In genomic region chr12:115377230-115377629, GRCh38 we compare ENCODE assay signal across 15 cellular contexts.
DNase-seq lines count a peak whose midpoint lies in the region; ATAC-seq and TF ChIP-seq lines count a peak whose summit lies in the region.
"Had no signal": no experiment of that assay in that cellular context is flagged by ENCODE, and none has a peak within 500 bp of the region (broad histone marks: within the 10 kb centered on the region; RNA-seq: fewer than 3 reads in every experiment).

No MANE protein-coding gene starts in this region.

- H2BK15ac ChIP-seq in neuronal stem cell (ENCODE audit: low read length) = no peak overlapping the region

- H3K4me2 ChIP-seq in GM23338 = no peak overlapping the region
- H3K4me2 ChIP-seq in neuronal stem cell (ENCODE audit: insufficient read depth, low read length, poor library complexity, severe bottlenecking) = no peak overlapping the region
- H3K4me2 ChIP-seq: BLaER1 had no signal

- H3K27ac Mint-ChIP-seq in GM23338 = no peak overlapping the region
- H3K27ac Mint-ChIP-seq: CD4-positive, alpha-beta memory T cell had no signal

- H2AK5ac ChIP-seq in neuronal stem cell (ENCODE audit: low read depth, low read length) = no peak overlapping the region

- H3K9ac ChIP-seq in neuronal stem cell (ENCODE audit: low read depth, low read length, poor library complexity) = no peak overlapping the region
- H3K9ac ChIP-seq: BLaER1 had no signal

- no peak overlapping the region for H2BK12ac ChIP-seq in neuronal stem cell (ENCODE audit: low read length)

- no peaks in the 10 kb centered on the region for H3K9me3 ChIP-seq in neuronal stem cell (replicated peaks in 1 of 2; ENCODE audit: control insufficient read depth in 2 of 2, insufficient read depth in 1 of 2, low read depth in 1 of 2, low read length in 2 of 2)
- H3K9me3 ChIP-seq: HAP-1 had no signal

- no peak overlapping the region for H4K91ac ChIP-seq in neuronal stem cell (ENCODE audit: low read depth, low read length, poor library complexity)

- peak overlapping the region; percentile 46 for H3K18ac ChIP-seq in neuronal stem cell (ENCODE audit: low read length)

- H3K36me3 Mint-ChIP-seq in GM23338 (ENCODE audit: low read depth) = no peaks in the 10 kb centered on the region
- H3K36me3 Mint-ChIP-seq: CD14-positive monocyte; CD4-positive, alpha-beta memory T cell had no signal

- H2AFZ ChIP-seq in GM23338 = 0 out of 2 replicates have a peak overlapping the region, but pooled peaks have one; percentile 47
- H2AFZ ChIP-seq in neuronal stem cell (ENCODE audit: low read length) = no peak overlapping the region

- DNase-seq in GM23338 (ENCODE audit: low spot score) (no peak), left kidney (ENCODE audit: low read depth, low spot score) (peak; percentile 47), neuronal stem cell (ENCODE audit: low spot score) (no peak), HEK293T (ENCODE audit: extremely low spot score) (no peak), T-helper 1 cell (no peak)
- no peak for DNase-seq in activated CD4-positive, alpha-beta T cell treated with anti-CD3 and anti-CD28 coated beads for 1 hour
- DNase-seq: 8988T; Calu3; CD4-positive, alpha-beta memory T cell; DMS79 treated with DMSO at 0.1 percent for 48 hours; GF-D8 had no signal

- no peaks in the 10 kb centered on the region for H4K20me1 ChIP-seq in GM23338 (replicated peaks; ENCODE audit: insufficient read depth)
- H4K20me1 ChIP-seq: BLaER1 had no signal

- H3K4me1 Mint-ChIP-seq in GM23338 = peaks cover 14% of the 10 kb centered on the region
- H3K4me1 Mint-ChIP-seq: CD4-positive, alpha-beta memory T cell had no signal

- H3F3A ChIP-seq in GM23338 (replicated peaks; ENCODE audit: low read depth) = no peaks in the 10 kb centered on the region

- H3K9me2 ChIP-seq in GM23338 (ENCODE audit: insufficient read depth) = peaks cover 4% of the 10 kb centered on the region; the same call in 1 of the 2 replicates

- peak overlapping the region; percentile 74 for H3K23ac ChIP-seq in neuronal stem cell (ENCODE audit: low read depth, low read length, poor library complexity)

- WGBS in neuronal stem cell (ENCODE audit: extremely low coverage in 2 of 2, insufficient read length in 2 of 2, insufficient replicate concordance in 1 of 2), 2 donors = no CpG with 5 or more reads among the region's 8 CpGs

- no peak overlapping the region for H3K4ac ChIP-seq in neuronal stem cell (ENCODE audit: low read length)

- ATAC-seq in GM23338 (no peak), GM18519 (IDR thresholded peaks at IDR 0.05; ENCODE audit: low FRiP score, unreplicated experiment) (no peak)

- CTCF ChIA-PET in HEK293T (lab: Yijun Ruan, JAX) = no interaction called here

- H3K9me3 Mint-ChIP-seq in GM23338 = peaks cover 2% of the 10 kb centered on the region; the same call in 1 of the 3 replicates

- H3K4me3 Mint-ChIP-seq in GM23338 = no peak overlapping the region
- H3K4me3 Mint-ChIP-seq: CD14-positive monocyte; CD4-positive, alpha-beta memory T cell had no signal

- H3K36me3 ChIP-seq in GM23338 (ENCODE audit: insufficient read depth) (no peaks in the 10 kb centered on the region), neuronal stem cell (replicated peaks in 1 of 2; ENCODE audit: control insufficient read depth in 2 of 2, insufficient read depth in 2 of 2, low read length in 2 of 2) (no peaks in the 10 kb centered on the region)
- H3K36me3 ChIP-seq: BLaER1, HAP-1 had no signal

- no peaks in the 10 kb centered on the region for H3K4me1 ChIP-seq in GM23338 (ENCODE audit: insufficient read depth)
- peaks cover 0 to 7% of the 10 kb centered on the region in 2 donors for H3K4me1 ChIP-seq in neuronal stem cell (ENCODE audit: control insufficient read depth in 2 of 2, insufficient read depth in 1 of 2, low read depth in 1 of 2, low read length in 2 of 2)
- H3K4me1 ChIP-seq: HAP-1 had no signal

- H2BK120ac ChIP-seq in neuronal stem cell (ENCODE audit: low read depth, low read length) = no peak overlapping the region

- POLR2A ChIA-PET in HEK293T (lab: Yijun Ruan, JAX) = no interaction called here

- H3K27me3 ChIP-seq in GM23338 (ENCODE audit: insufficient read depth) (no peaks in the 10 kb centered on the region), neuronal stem cell (ENCODE audit: control insufficient read depth in 3 of 3, insufficient read depth in 3 of 3, low read depth in 1 of 3, low read length in 3 of 3) (no peaks in the 10 kb centered on the region)
- H3K27me3 ChIP-seq: BLaER1 had no signal

- no peak overlapping the region for H4K8ac ChIP-seq in neuronal stem cell (ENCODE audit: low read depth, low read length)

- no peaks in the 10 kb centered on the region for H3K79me1 ChIP-seq in neuronal stem cell (ENCODE audit: low read depth, low read length)

- no peak overlapping the region for H2BK5ac ChIP-seq in neuronal stem cell (ENCODE audit: low read length)

- H3K79me2 ChIP-seq in GM23338 (replicated peaks; ENCODE audit: insufficient read depth) = no peaks in the 10 kb centered on the region

- no peak for TF ChIP-seq CTCF in GM23338 (conservative IDR thresholded peaks at IDR 0.05; ENCODE audit: low read depth in 2 of 2)

- H3K27ac ChIP-seq in GM23338 (ENCODE audit: low read depth) (no peak overlapping the region), neuronal stem cell (replicated peaks; ENCODE audit: low read length) (no peak overlapping the region)
- H3K27ac ChIP-seq: BLaER1 had no signal

- no peak overlapping the region for H3K4me3 ChIP-seq in GM23338
- H3K4me3 ChIP-seq in neuronal stem cell (ENCODE audit: low read length in 2 of 2) = no peak overlapping the region
- H3K4me3 ChIP-seq: BLaER1, HAP-1 had no signal

- H3K27me3 Mint-ChIP-seq in GM23338 (ENCODE audit: insufficient read depth, low read depth, poor library complexity) = peaks cover 4% of the 10 kb centered on the region
- H3K27me3 Mint-ChIP-seq: CD4-positive, alpha-beta memory T cell had no signal

- no peak overlapping the region for H3K14ac ChIP-seq in neuronal stem cell (ENCODE audit: low read length)

TF ChIP-seq in GM23338, 12 proteins besides CTCF, POLR2A, EP300 and RAD21 (continues in another document):
- no peak for TF ChIP-seq ZNF331 (CRISPR knock-in tag; IDR thresholded peaks at IDR 0.05; ENCODE audit: low read depth)

TF ChIP-seq in HEK293T, 16 proteins besides CTCF, POLR2A, EP300 and RAD21:
- TF ChIP-seq FOXA1 (IDR thresholded peaks at IDR 0.05) = no peak
- TF ChIP-seq PKNOX1 (IDR thresholded peaks at IDR 0.05) = no peak
- no peak for TF ChIP-seq SP1 (IDR thresholded peaks at IDR 0.05)
- no peak for TF ChIP-seq ZNF384 (IDR thresholded peaks at IDR 0.05)
- no peak for TF ChIP-seq BHLHE40 (IDR thresholded peaks at IDR 0.05; ENCODE audit: borderline replicate concordance)
- no peak for TF ChIP-seq L3MBTL2 (conservative IDR thresholded peaks at IDR 0.05)
- no peak for TF ChIP-seq NFRKB (IDR thresholded peaks at IDR 0.05)
- no peak for TF ChIP-seq LEF1 (IDR thresholded peaks at IDR 0.05; ENCODE audit: borderline replicate concordance)
- no peak for TF ChIP-seq CTBP1 (IDR thresholded peaks at IDR 0.05; ENCODE audit: borderline replicate concordance)
- no peak for TF ChIP-seq FOXM1 (IDR thresholded peaks at IDR 0.05; ENCODE audit: borderline replicate concordance)
- TF ChIP-seq ARNT (IDR thresholded peaks at IDR 0.05) = no peak
- no peak for TF ChIP-seq SUZ12 (IDR thresholded peaks at IDR 0.05)
- TF ChIP-seq TARDBP (IDR thresholded peaks at IDR 0.05) = no peak
- no peak for TF ChIP-seq FOXK2 (IDR thresholded peaks at IDR 0.05)
- no peak for TF ChIP-seq HDGF (IDR thresholded peaks at IDR 0.05; ENCODE audit: borderline replicate concordance)
- no peak for TF ChIP-seq ELF4 (IDR thresholded peaks at IDR 0.05)
TF ChIP-seq in HEK293T: peak in this region for 0.
